ENCODE assay signal across 27 cellular contexts in genomic region chr5:93884254-93884653, GRCh38.
"Had no signal": no experiment of that assay in that cellular context is flagged by ENCODE, and none has a peak within 500 bp of the region (broad histone marks: within the 10 kb centered on the region; RNA-seq: fewer than 3 reads in every experiment).

No MANE protein-coding gene starts in this region.

- FAIRE-seq: keratinocyte had no signal

- H3K4me1 ChIP-seq: breast epithelium, esophagus squamous epithelium, upper lobe of right lung had no signal

- H3K27ac ChIP-seq: breast epithelium, epithelial cell of prostate, esophagus squamous epithelium, gastrocnemius medialis, hepatocyte, right lobe of liver, skin epidermis, thyroid gland, upper lobe of right lung had no signal

- H2AFZ ChIP-seq: hepatocyte had no signal

- DNase-seq: activated CD4-positive, alpha-beta memory T cell treated with anti-CD3 and anti-CD28 coated beads, Interleukin-2, amount 10 ng/mL, durations not matched to agents 7 days and 5 days; activated CD4-positive, alpha-beta T cell treated with anti-CD3 and anti-CD28 coated beads for 1 hour; activated CD4-positive, alpha-beta T cell treated with anti-CD3 and anti-CD28 coated beads, Interleukin-2, amount 10 ng/mL, durations not matched to agents 7 days and 5 days; activated T-cell treated with anti-CD3 and anti-CD28 coated beads, Interleukin-2, amount 50 U/mL, for 4 hours; dermis blood vessel endothelial cell; effector CD4-positive, alpha-beta T cell; esophagus squamous epithelium; gastrocnemius medialis; left colon; mammary epithelial cell; right lobe of liver; stimulated activated CD4-positive, alpha-beta T cell treated with anti-CD3 and anti-CD28 coated beads, Interleukin-4, amount 100 ng/mL, for 4 hours; stimulated activated CD8-positive, alpha-beta memory T cell treated with anti-CD3 and anti-CD28 coated beads, Interleukin-4, amount 100 ng/mL, for 48 hours; stimulated activated naive CD8-positive, alpha-beta T cell treated with anti-CD3 and anti-CD28 coated beads, Interleukin-15, amount 100 ng/mL, for 72 hours; substantia nigra; T-helper 17 cell; T1000; thyroid gland; upper lobe of right lung had no signal

- H3K27me3 ChIP-seq: breast epithelium, esophagus squamous epithelium, gastrocnemius medialis, hepatocyte, right lobe of liver, thyroid gland, upper lobe of right lung had no signal

- H3K4me2 ChIP-seq: hepatocyte had no signal

- H3K9me3 ChIP-seq: breast epithelium, esophagus squamous epithelium, gastrocnemius medialis, right lobe of liver, thyroid gland, upper lobe of right lung had no signal

- H3K79me2 ChIP-seq: hepatocyte had no signal

- H3K36me3 ChIP-seq: gastrocnemius medialis, right lobe of liver, thyroid gland, upper lobe of right lung had no signal

- H3K4me3 ChIP-seq: breast epithelium, esophagus squamous epithelium, gastrocnemius medialis, hepatocyte, right lobe of liver, skin epidermis, thyroid gland, upper lobe of right lung had no signal

- ATAC-seq: activated T-cell treated with anti-CD3 and anti-CD28 coated beads, Interleukin-2, amount 50 U/mL, for 4 hours; activated T-helper 17 cell treated with anti-CD3 and anti-CD28 coated beads, Interleukin-2, amount 50 U/mL, for 72 hours; gastrocnemius medialis; left colon; right lobe of liver; stimulated activated memory B cell treated with anti-CD40 and anti-IgM and Interleukin-4, amounts not matched to agents 10 μg/mL and 1 μg/mL and 100 μg/mL, for 72 hours; stimulated activated naive CD8-positive, alpha-beta T cell treated with anti-CD3 and anti-CD28 coated beads, Interleukin-15, amount 100 ng/mL, for 72 hours; T-helper 17 cell; upper lobe of right lung; WTC11 had no signal
